In genomic region chr3:33624756-33625155, GRCh38 we compare ENCODE assay signal across 28 cellular contexts.
"Had no signal": no experiment of that assay in that cellular context is flagged by ENCODE, and none has a peak within 500 bp of the region (broad histone marks: within the 10 kb centered on the region; RNA-seq: fewer than 3 reads in every experiment).

No MANE protein-coding gene starts in this region.

- H3K27me3 Mint-ChIP-seq: stimulated activated memory B cell treated with anti-CD40 and anti-IgM and Interleukin-4, amounts not matched to agents 10 μg/mL and 1 μg/mL and 100 μg/mL, for 72 hours; stimulated activated naive CD8-positive, alpha-beta T cell treated with anti-CD3 and anti-CD28 coated beads, Interleukin-15, amount 100 ng/mL, for 72 hours had no signal

- DNase-seq: hippocampal formation; kidney glomerular epithelial cell; left cardiac atrium; left ventricle myocardium superior; lower lobe of right lung; mammary epithelial cell; mesenchymal stem cell; natural killer cell; nephron progenitor cell; occipital lobe; right lobe of liver; stimulated activated CD4-positive, alpha-beta T cell treated with anti-CD3 and anti-CD28 coated beads, Interleukin-1b, Interleukin-23, amount 100 ng/mL, for 48 hours; stimulated activated CD4-positive, alpha-beta T cell treated with anti-CD3 and anti-CD28 coated beads, Interleukin-2, amount 100 ng/mL, for 48 hours; stimulated activated CD4-positive, alpha-beta T cell treated with anti-CD3 and anti-CD28 coated beads, Interleukin-4, amount 100 ng/mL, for 4 hours; stimulated activated CD8-positive, alpha-beta memory T cell treated with anti-CD3 and anti-CD28 coated beads, Interleukin-4, amount 100 ng/mL, for 48 hours; stimulated activated naive CD4-positive, alpha-beta T cell treated with Interleukin-2 at 50 U/mL for 16 hours; stimulated activated naive CD8-positive, alpha-beta T cell treated with anti-CD3 and anti-CD28 coated beads, Interleukin-15, amount 100 ng/mL, for 72 hours; testis; thyroid gland; transverse colon; upper lobe of left lung had no signal

- H3K4me3 Mint-ChIP-seq: natural killer cell; nephron progenitor cell; neural progenitor cell; stimulated activated memory B cell treated with anti-CD40 and anti-IgM and Interleukin-4, amounts not matched to agents 10 μg/mL and 1 μg/mL and 100 μg/mL, for 72 hours; stimulated activated naive CD8-positive, alpha-beta T cell treated with anti-CD3 and anti-CD28 coated beads, Interleukin-15, amount 100 ng/mL, for 72 hours had no signal

- H3K9me3 ChIP-seq: lower lobe of right lung, neutrophil, right atrium auricular region, right lobe of liver, testis, thyroid gland, transverse colon, upper lobe of left lung had no signal

- ATAC-seq: left cardiac atrium; left lobe of liver; left ventricle myocardium superior; lower lobe of right lung; natural killer cell; right lobe of liver; stimulated activated memory B cell treated with anti-CD40 and anti-IgM and Interleukin-4, amounts not matched to agents 10 μg/mL and 1 μg/mL and 100 μg/mL, for 72 hours; stimulated activated naive CD8-positive, alpha-beta T cell treated with anti-CD3 and anti-CD28 coated beads, Interleukin-15, amount 100 ng/mL, for 72 hours had no signal

- H3K9me3 Mint-ChIP-seq: natural killer cell; nephron progenitor cell; neural progenitor cell; stimulated activated memory B cell treated with anti-CD40 and anti-IgM and Interleukin-4, amounts not matched to agents 10 μg/mL and 1 μg/mL and 100 μg/mL, for 72 hours; stimulated activated naive CD8-positive, alpha-beta T cell treated with anti-CD3 and anti-CD28 coated beads, Interleukin-15, amount 100 ng/mL, for 72 hours had no signal

- H3K36me3 ChIP-seq: right lobe of liver, thyroid gland had no signal

- H3K27ac ChIP-seq: lower lobe of right lung, neural progenitor cell, neutrophil, parathyroid adenoma, right atrium auricular region, right lobe of liver, testis, thyroid gland, transverse colon, upper lobe of left lung had no signal

- H3K36me3 Mint-ChIP-seq: natural killer cell had no signal

- H3K79me2 ChIP-seq: parathyroid adenoma had no signal

- H3K4me2 ChIP-seq: neural progenitor cell, smooth muscle cell had no signal

- H3K9ac ChIP-seq: neural progenitor cell, parathyroid adenoma had no signal

- H3K27ac Mint-ChIP-seq: natural killer cell; nephron progenitor cell; neural progenitor cell; stimulated activated memory B cell treated with anti-CD40 and anti-IgM and Interleukin-4, amounts not matched to agents 10 μg/mL and 1 μg/mL and 100 μg/mL, for 72 hours; stimulated activated naive CD8-positive, alpha-beta T cell treated with anti-CD3 and anti-CD28 coated beads, Interleukin-15, amount 100 ng/mL, for 72 hours had no signal

- H3K27me3 ChIP-seq: neural progenitor cell, neutrophil, right atrium auricular region, right lobe of liver, testis, thyroid gland, transverse colon, upper lobe of left lung had no signal

- H3K4me1 ChIP-seq: lower lobe of right lung, neural progenitor cell, parathyroid adenoma, right atrium auricular region, right lobe of liver, testis, thyroid gland, transverse colon, upper lobe of left lung had no signal

- H3K4me1 Mint-ChIP-seq: natural killer cell; nephron progenitor cell; neural progenitor cell; stimulated activated memory B cell treated with anti-CD40 and anti-IgM and Interleukin-4, amounts not matched to agents 10 μg/mL and 1 μg/mL and 100 μg/mL, for 72 hours; stimulated activated naive CD8-positive, alpha-beta T cell treated with anti-CD3 and anti-CD28 coated beads, Interleukin-15, amount 100 ng/mL, for 72 hours had no signal

- H3K4me3 ChIP-seq: lower lobe of right lung, neural progenitor cell, right atrium auricular region, right lobe of liver, smooth muscle cell, testis, thyroid gland, transverse colon, upper lobe of left lung had no signal

- H2AFZ ChIP-seq: neural progenitor cell, parathyroid adenoma had no signal
